In genomic region chr4:89110986-89111832, GRCh38 we compare ENCODE assay signal across 8 cellular contexts. TPM values are rescaled to one million over a fixed set of nuclear protein-coding genes. Genes with fewer than 3 reads are reported as not detected.
DNase-seq lines count a peak whose midpoint lies in the region; ATAC-seq and TF ChIP-seq lines count a peak whose summit lies in the region.

Gene TIGD2 (plus strand): TSS chr4:89111533. CDS start chr4:89112975, 1,442 bp downstream.

- H3K27ac ChIP-seq in HCT116 (ENCODE audit: low read depth, low read length) (peak within 1 kb of the TSS; percentile 68), MM.1S (ENCODE audit: low read length) (peak within 1 kb of the TSS; percentile 62; the same call in 1 of the 2 replicates), SJCRH30 (peak within 1 kb of the TSS; percentile 78), testis (peak within 1 kb of the TSS; percentile 85 to 89)

- H3K4me1 ChIP-seq in HCT116 (ENCODE audit: control insufficient read depth in 1 of 2, insufficient read depth in 2 of 2, low read length in 2 of 2) (peaks cover 3 to 18% of the 10 kb centered on the region in 2 experiments; a peak in 3 of 4 replicates), MM.1S (ENCODE audit: low read length) (peaks cover 12% of the 10 kb centered on the region; the same call in 1 of the 2 replicates), SJCRH30 (peaks cover 8% of the 10 kb centered on the region), testis (peaks cover 11% of the 10 kb centered on the region)

- ATAC-seq in HCT116 = peak; percentile 96

- H3K36me3 ChIP-seq in HCT116 (ENCODE audit: control insufficient read depth in 1 of 2, insufficient read depth in 2 of 2, low read length in 2 of 2) (0 out of 4 replicates have a peak, but pooled peaks cover 0 to 7% of the 10 kb centered on the region in 2 experiments), MM.1S (replicated peaks; ENCODE audit: insufficient read depth, low read length) (no peaks in the 10 kb centered on the region), SJCRH30 (peaks cover 29% of the 10 kb centered on the region), testis (ENCODE audit: low read depth, missing control alignments) (no peaks in the 10 kb centered on the region)

- peaks cover 7% of the 10 kb centered on the region; the same call in 1 of the 2 replicates for H3K79me2 ChIP-seq in HCT116 (ENCODE audit: insufficient read depth, low read length)
- H3K79me2 ChIP-seq in MM.1S (ENCODE audit: low read length) = peaks cover 11% of the 10 kb centered on the region; the same call in 1 of the 2 replicates

- RAD21 ChIA-PET in HCT116 (lab: Charles Lee; ENCODE audit: low non-redundant PET in 1 of 2, low total read pairs in 2 of 2, uncharacterized antibody in 2 of 2, unreplicated experiment in 2 of 2) = no interaction called here

- H3K36me3 Mint-ChIP-seq in activated naive CD4-positive, alpha-beta T cell treated with anti-CD3 and anti-CD28 coated beads for 36 hours (ENCODE audit: low read depth) = peaks cover 19% of the 10 kb centered on the region

- POLR2A ChIA-PET in HCT116 (lab: Charles Lee) = no interaction called here

- H4K20me1 ChIP-seq in HCT116 (ENCODE audit: insufficient read depth) (no peaks in the 10 kb centered on the region), MM.1S (ENCODE audit: insufficient read depth, low read length) (no peaks in the 10 kb centered on the region)

- H3K4me2 ChIP-seq in HCT116 (ENCODE audit: low read length) = peak within 1 kb of the TSS; percentile 83
- peak within 1 kb of the TSS; percentile 98 for H3K4me2 ChIP-seq in MM.1S (ENCODE audit: low read depth, low read length)

- no TSS peak for BruUV-seq in HCT116 (replicated peaks; lab: Mats Ljungman, UMichigan)

- no peaks in the 10 kb centered on the region for H3F3A ChIP-seq in MM.1S (ENCODE audit: insufficient read depth, low read length)

- 0 to 1% methylated on average over 34 to 47 of the region's 101 CpGs for WGBS in testis, 2 donors

- H3K9me3 ChIP-seq in HCT116 (ENCODE audit: control insufficient read depth in 1 of 2, insufficient read depth in 1 of 2, low read depth in 1 of 2, low read length in 2 of 2) (0 out of 4 replicates have a peak, but pooled peaks cover 0 to 4% of the 10 kb centered on the region in 2 experiments), MM.1S (replicated peaks; ENCODE audit: insufficient read depth, low read length) (no peaks in the 10 kb centered on the region), SJCRH30 (replicated peaks) (no peaks in the 10 kb centered on the region), testis (no peaks in the 10 kb centered on the region)

- peaks cover 11% of the 10 kb centered on the region for H3K4me1 Mint-ChIP-seq in activated naive CD4-positive, alpha-beta T cell treated with anti-CD3 and anti-CD28 coated beads for 36 hours (ENCODE audit: low read depth)

- H3K27me3 ChIP-seq in HCT116 (ENCODE audit: insufficient read depth, low read length) (no peaks in the 10 kb centered on the region), MM.1S (replicated peaks; ENCODE audit: insufficient read depth, low read length) (peaks cover 13% of the 10 kb centered on the region), SJCRH30 (no peaks in the 10 kb centered on the region; the same call in 1 of the 2 replicates), testis (no peaks in the 10 kb centered on the region)

- TF ChIP-seq RAD21 in HCT116 (IDR thresholded peaks at IDR 0.05; ENCODE audit: low read depth) = peak; percentile 70

- peaks cover 34% of the 10 kb centered on the region for H3K9me3 Mint-ChIP-seq in activated naive CD4-positive, alpha-beta T cell treated with anti-CD3 and anti-CD28 coated beads for 36 hours

- H3K4me3 ChIP-seq in HCT116 (replicated peaks in 1 of 2; ENCODE audit: low read depth in 1 of 2, low read length in 2 of 2) = peak within 1 kb of the TSS; percentile 70 to 71
- H3K4me3 ChIP-seq in MM.1S (ENCODE audit: low read length) = peak within 1 kb of the TSS; percentile 94
- H3K4me3 ChIP-seq in SJCRH30 = peak within 1 kb of the TSS; percentile 98
- H3K4me3 ChIP-seq in testis = peak within 1 kb of the TSS; percentile 85 to 93

- peak; percentile 72 for TF ChIP-seq POLR2A in HCT116 (IDR thresholded peaks at IDR 0.05; ENCODE audit: borderline replicate concordance, extremely low read depth, insufficient read depth, insufficient read length)
- TF ChIP-seq POLR2A in testis (IDR thresholded peaks at IDR 0.05) = no peak

- CTCF ChIA-PET in HCT116 (lab: Charles Lee) = no interaction called here
- CTCF ChIA-PET in activated naive CD4-positive, alpha-beta T cell treated with anti-CD3 and anti-CD28 coated beads for 36 hours (lab: Charles Lee) = no interaction called here

- H3K9me2 ChIP-seq in HCT116 (ENCODE audit: insufficient read depth) = no peaks in the 10 kb centered on the region
- no peaks in the 10 kb centered on the region for H3K9me2 ChIP-seq in MM.1S (replicated peaks; ENCODE audit: insufficient read depth, low read length)

- no peak within 1 kb of the TSS for H3K27ac Mint-ChIP-seq in activated naive CD4-positive, alpha-beta T cell treated with anti-CD3 and anti-CD28 coated beads for 36 hours

- TF ChIP-seq CTCF in HCT116 (IDR thresholded peaks at IDR 0.05 in 2 of 3, conservative IDR thresholded peaks at IDR 0.05 in 1 of 3; ENCODE audit: borderline replicate concordance in 1 of 3, insufficient read depth in 1 of 3, low read depth in 2 of 3, low read length in 2 of 3) (peak; percentile 28 to 78 (median 58); a peak in 5 of 6 replicates), MM.1S (IDR thresholded peaks at IDR 0.05; ENCODE audit: low read length) (peak; percentile 73), testis (IDR thresholded peaks at IDR 0.05) (peak; percentile 70 to 92 (median 76))

- no peak within 1 kb of the TSS for H2AFZ ChIP-seq in HCT116 (ENCODE audit: low read depth, low read length, poor library complexity, severe bottlenecking)
- H2AFZ ChIP-seq in MM.1S (ENCODE audit: low read length) = peak within 1 kb of the TSS; percentile 94

- H3K9ac ChIP-seq in HCT116 (ENCODE audit: low read length) = peak within 1 kb of the TSS; percentile 71
- H3K9ac ChIP-seq in MM.1S (ENCODE audit: low read length) = peak within 1 kb of the TSS; percentile 88

- peaks cover 18% of the 10 kb centered on the region for H3K27me3 Mint-ChIP-seq in activated naive CD4-positive, alpha-beta T cell treated with anti-CD3 and anti-CD28 coated beads for 36 hours (ENCODE audit: low read depth)

- intact Hi-C loops in HCT116 (cut with micrococcal nuclease) = loop anchor here (2.0 kb wide), 1 partner anchor 292 kb away; no protein-coding TSS in a partner anchor
- intact Hi-C loops in activated naive CD4-positive, alpha-beta T cell treated with anti-CD3 and anti-CD28 coated beads for 36 hours (cut with micrococcal nuclease) = loop anchor here (1.0 to 5.0 kb wide), 10 partner anchors 10 to 829 kb away; partner anchors contain the start of genes HERC3, NAP1L5, PPM1K and PYURF
- intact Hi-C loops in testis (cut with DNase I; ENCODE audit: low total_unique reads) = no loop called here

- H3K4me3 Mint-ChIP-seq in activated naive CD4-positive, alpha-beta T cell treated with anti-CD3 and anti-CD28 coated beads for 36 hours = peak within 1 kb of the TSS; percentile 76

- peak; percentile 73 for DNase-seq in GM04504 (ENCODE audit: low read depth)
- peak; percentile 71 for DNase-seq in HCT116 (ENCODE audit: low read depth, low spot score)
- peak; percentile 94 for DNase-seq in MM.1S
- DNase-seq in SJCRH30 = peak; percentile 93 to 96
- DNase-seq in activated naive CD4-positive, alpha-beta T cell treated with anti-CD3 and anti-CD28 coated beads for 36 hours = peak; percentile 81
- peak; percentile 95 for DNase-seq in germinal center (ENCODE audit: low spot score)
- DNase-seq in occipital lobe (lab: John Stamatoyannopoulos, UW) = peak; percentile 87
- peak; percentile 92 for DNase-seq in testis

TF ChIP-seq in HCT116, 20 proteins besides CTCF, POLR2A, EP300 and RAD21 (continues in another document):
- no peak; the same call in 1 of the 2 replicates for TF ChIP-seq SP1 (IDR thresholded peaks at IDR 0.05; ENCODE audit: low read depth)
- peak; percentile 97 for TF ChIP-seq MAX (IDR thresholded peaks at IDR 0.05)
- peak; percentile 72 for TF ChIP-seq TCF7L2 (IDR thresholded peaks at IDR 0.05; ENCODE audit: borderline replicate concordance, extremely low read depth, insufficient read depth, insufficient read length)
- peak; percentile 94 for TF ChIP-seq POLR2AphosphoS5 (IDR thresholded peaks at IDR 0.05; ENCODE audit: low read depth, low read length)
- no peak for TF ChIP-seq EZH2phosphoT487 (IDR thresholded peaks at IDR 0.05; ENCODE audit: borderline replicate concordance)
- TF ChIP-seq YY1 (IDR thresholded peaks at IDR 0.05; ENCODE audit: extremely low read depth, insufficient replicate concordance, low read depth, low read length) = no peak
- no peak for TF ChIP-seq ZNF274 (IDR thresholded peaks at IDR 0.05; ENCODE audit: low read depth, low read length)
- TF ChIP-seq FOSL1 (IDR thresholded peaks at IDR 0.05; ENCODE audit: low read depth) = no peak
- TF ChIP-seq CBX3 (IDR thresholded peaks at IDR 0.05; ENCODE audit: low read depth) = peak; percentile 90

RNA-seq across cellular contexts. Expression of gene TIGD2, which starts in this region (rescaled TPM):
- total RNA-seq in HCT116 (2021; ENCODE audit: unreplicated experiment) (10.3 TPM), occipital lobe (15.1 TPM), testis (10 to 100 TPM in 1 of 2 donors, 1 to 10 TPM in 1; 9.3 to 11.5 TPM)
- polyA plus RNA-seq in HCT116 (2012) = 3.7 and 6.1 TPM in 2 replicates
- total RNA-seq in SJCRH30 (2014; rRNA removed; shearing (Covaris generic)) = 34.6 and 36.4 TPM in 2 replicates
- total RNA-seq in activated naive CD4-positive, alpha-beta T cell treated with anti-CD3 and anti-CD28 coated beads for 36 hours = 1 to 10 TPM; 1.1 to 1.3 TPM
- polyA plus RNA-seq in testis (ENCODE audit: insufficient read depth, low read depth, low replicate concordance) = 4.0 TPM

Comparison
In these comparisons a context has a peak if more than half of its experiments do, and no peak if none do; other contexts are left out.
1. Peak in every context shown above with its lines: DNase-seq, ATAC-seq, H3K4me3 ChIP-seq and H3K27ac ChIP-seq.